8 cellular contexts compared by ENCODE assay signal in the genomic region with DNA sequence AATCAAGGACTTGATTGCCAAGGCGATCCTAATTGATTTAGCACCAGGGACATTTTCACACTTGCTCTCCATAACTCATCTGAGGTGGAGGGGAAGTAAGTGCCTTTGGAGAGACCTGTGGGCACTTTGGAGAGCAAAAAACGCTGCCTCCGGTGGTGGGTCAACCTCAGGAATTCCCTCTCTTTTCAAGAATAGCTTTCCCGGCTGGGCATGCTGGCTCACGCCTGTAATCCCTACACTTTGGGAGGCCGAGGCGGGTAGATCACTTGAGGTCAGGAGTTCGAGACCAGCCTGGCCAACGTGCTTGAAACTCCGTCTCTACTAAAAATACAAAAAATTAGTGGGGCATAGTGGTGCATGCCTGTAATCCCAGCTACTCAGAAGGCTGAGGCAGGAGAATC. TPM values are rescaled to one million over a fixed set of nuclear protein-coding genes. Genes with fewer than 3 reads are reported as not detected.
DNase-seq lines count a peak whose midpoint lies in the region; ATAC-seq, FAIRE-seq and TF ChIP-seq lines count a peak whose summit lies in the region.

No MANE protein-coding gene starts in this region.

- intact Hi-C loops in GM12878 (cut with micrococcal nuclease; ENCODE audit: unreplicated experiment): loop anchor here (5.0 kb wide), 1 partner anchor 560 kb away; the partner anchor contains the start of gene RBM41

- no peak for ATAC-seq in GM12878
- no peak for ATAC-seq in HG02981 (IDR thresholded peaks at IDR 0.05; ENCODE audit: unreplicated experiment)
- no peak for ATAC-seq in GM21825 (IDR thresholded peaks at IDR 0.05; ENCODE audit: unreplicated experiment)

- DNase-seq in AG10803 (ENCODE audit: low read depth): no peak
- peak; percentile 25 for DNase-seq in HT1080 (ENCODE audit: low read depth)
- DNase-seq in GM12878 (ENCODE audit: low read depth, low spot score): no peak
- peak; percentile 62 for DNase-seq in myocyte (ENCODE audit: low read depth)
- no peak for DNase-seq in NCI-H1048 (lab: John Stamatoyannopoulos, UW)
- DNase-seq in T-helper 9 cell: no peak

- SMC1A ChIA-PET in GM12878 (lab: Charles Lee; ENCODE audit: uncharacterized antibody, unreplicated experiment): interaction anchor here (1.2 to 8.6 kb wide), 9 partner anchors 9 to 98 kb away, joined by 3 to 425 read pairs (median 7); partner anchors contain the start of genes NCBP2L and TSC22D3

- TSS peak; percentile 81 for BruUV-seq in GM12878 (replicated peaks; lab: Mats Ljungman, UMichigan)

- TF ChIP-seq RAD21 in GM12878 (IDR thresholded peaks at IDR 0.05; ENCODE audit: insufficient read depth, low read depth, low read length): no peak

- in situ Hi-C loops in GM12878 (cut with MboI): loop anchor here (5.0 kb wide), 1 partner anchor 35 kb away; no protein-coding TSS in a partner anchor

- CTCF ChIA-PET in GM12878 (lab: Yijun Ruan, JAX): interaction anchor here (1.4 to 7.7 kb wide), 6 partner anchors 10 to 99 kb away, joined by 3 to 273 read pairs (median 12); partner anchors contain the start of genes NCBP2L and TSC22D3

- no peaks in the 10 kb centered on the region for H3K36me3 ChIP-seq in GM12878 (ENCODE audit: control insufficient read depth in 2 of 2, insufficient read depth in 2 of 2, low read length in 1 of 2)

- peaks cover 22% of the 10 kb centered on the region for H3K4me1 ChIP-seq in GM12878 (ENCODE audit: control insufficient read depth, insufficient read depth, low read length)

- H3K79me2 ChIP-seq in GM12878 (ENCODE audit: control insufficient read depth, insufficient read depth, low read length): peaks cover 4% of the 10 kb centered on the region

- H3K4me3 ChIP-seq in AG10803 (ENCODE audit: low read length): peak overlapping the region; percentile 67; the same call in 1 of the 2 replicates
- H3K4me3 ChIP-seq in GM12878: no peak overlapping the region; the same call in 1 of the 2 replicates

- no peak for TF ChIP-seq EP300 in GM12878 (IDR thresholded peaks at IDR 0.05; ENCODE audit: borderline replicate concordance in 1 of 2, control insufficient read depth in 1 of 2, low read depth in 2 of 2, low read length in 2 of 2)

- H4K20me1 ChIP-seq in GM12878 (ENCODE audit: control insufficient read depth, insufficient read depth): no peaks in the 10 kb centered on the region

- RAD21 ChIA-PET in GM12878 (lab: Charles Lee; ENCODE audit: unreplicated experiment): interaction anchor here (1.0 to 11.2 kb wide), 6 partner anchors 9 to 98 kb away, joined by 3 to 444 read pairs (median 17); partner anchors contain the start of gene TSC22D3

- peak overlapping the region; percentile 69 for H3K4me2 ChIP-seq in GM12878 (ENCODE audit: control insufficient read depth, insufficient read depth)

- H3K27me3 ChIP-seq in GM12878 (replicated peaks in 1 of 2; ENCODE audit: control insufficient read depth in 2 of 2, insufficient read depth in 2 of 2, low read length in 1 of 2): no peaks in the 10 kb centered on the region; a peak in 1 of 4 replicates

- peak overlapping the region; percentile 57 for H3K27ac ChIP-seq in GM12878 (ENCODE audit: control insufficient read depth, insufficient read depth)

- WGBS in GM12878 (ENCODE audit: insufficient coverage, insufficient replicate concordance, low lambda C conversion rate, missing lambda C conversion rate): 51% methylated on average over 10 of the region's 10 CpGs

- POLR2A ChIA-PET in GM12878 (lab: Charles Lee): interaction anchor here (1.0 to 10.5 kb wide), 4 partner anchors 9 to 91 kb away, joined by 3 to 287 read pairs (median 8); no protein-coding TSS in a partner anchor

- no peak overlapping the region for H2AFZ ChIP-seq in GM12878 (ENCODE audit: control insufficient read depth, low read depth, low read length)

- no peak for FAIRE-seq in GM12878 (lab: Jason Lieb, UNC)

- H3K9ac ChIP-seq in GM12878 (ENCODE audit: control insufficient read depth, insufficient read depth, low read length): peak overlapping the region; percentile 2; the same call in 1 of the 2 replicates

- TF ChIP-seq POLR2A in GM12878 (IDR thresholded peaks at IDR 0.05; ENCODE audit: low read depth, low read length): no peak

- TF ChIP-seq CTCF in AG10803 (conservative IDR thresholded peaks at IDR 0.05; ENCODE audit: low read length) (no peak), GM12878 (IDR thresholded peaks at IDR 0.05 in 2 of 3, conservative IDR thresholded peaks at IDR 0.05 in 1 of 3; ENCODE audit: control insufficient read depth in 2 of 3, extremely low read depth in 1 of 3, insufficient read depth in 1 of 3, low read depth in 3 of 3, low read length in 3 of 3) (no peak)

- H3K9me3 ChIP-seq in GM12878 (replicated peaks; ENCODE audit: control insufficient read depth, insufficient read depth, low read length): no peaks in the 10 kb centered on the region

TF ChIP-seq in GM12878, 131 proteins besides CTCF, POLR2A, EP300 and RAD21:
- TF ChIP-seq HCFC1 (IDR thresholded peaks at IDR 0.05; ENCODE audit: low read length): no peak
- TF ChIP-seq ZNF217 (IDR thresholded peaks at IDR 0.05): no peak
- no peak for TF ChIP-seq NFIC (IDR thresholded peaks at IDR 0.05; ENCODE audit: low read depth, low read length)
- TF ChIP-seq CHD2 (IDR thresholded peaks at IDR 0.05; ENCODE audit: borderline replicate concordance, low read depth, low read length): no peak
- no peak for TF ChIP-seq SMAD1 (IDR thresholded peaks at IDR 0.05; ENCODE audit: low read depth, partially characterized antibody)
- TF ChIP-seq, protein P1, sequence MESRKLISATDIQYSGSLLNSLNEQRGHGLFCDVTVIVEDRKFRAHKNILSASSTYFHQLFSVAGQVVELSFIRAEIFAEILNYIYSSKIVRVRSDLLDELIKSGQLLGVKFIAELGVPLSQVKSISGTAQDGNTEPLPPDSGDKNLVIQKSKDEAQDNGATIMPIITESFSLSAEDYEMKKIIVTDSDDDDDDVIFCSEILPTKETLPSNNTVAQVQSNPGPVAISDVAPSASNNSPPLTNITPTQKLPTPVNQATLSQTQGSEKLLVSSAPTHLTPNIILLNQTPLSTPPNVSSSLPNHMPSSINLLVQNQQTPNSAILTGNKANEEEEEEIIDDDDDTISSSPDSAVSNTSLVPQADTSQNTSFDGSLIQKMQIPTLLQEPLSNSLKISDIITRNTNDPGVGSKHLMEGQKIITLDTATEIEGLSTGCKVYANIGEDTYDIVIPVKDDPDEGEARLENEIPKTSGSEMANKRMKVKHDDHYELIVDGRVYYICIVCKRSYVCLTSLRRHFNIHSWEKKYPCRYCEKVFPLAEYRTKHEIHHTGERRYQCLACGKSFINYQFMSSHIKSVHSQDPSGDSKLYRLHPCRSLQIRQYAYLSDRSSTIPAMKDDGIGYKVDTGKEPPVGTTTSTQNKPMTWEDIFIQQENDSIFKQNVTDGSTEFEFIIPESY (IDR thresholded peaks at IDR 0.05): no peak
- no peak for TF ChIP-seq SUPT20H (IDR thresholded peaks at IDR 0.05; ENCODE audit: borderline replicate concordance, control insufficient read depth, low read depth, low read length)
- TF ChIP-seq IRF5 (IDR thresholded peaks at IDR 0.05; ENCODE audit: borderline replicate concordance): no peak
- no peak for TF ChIP-seq CREM (IDR thresholded peaks at IDR 0.05; ENCODE audit: low read depth)
- TF ChIP-seq ZNF207 (IDR thresholded peaks at IDR 0.05; ENCODE audit: borderline replicate concordance): no peak
- TF ChIP-seq GATAD2B (conservative IDR thresholded peaks at IDR 0.05; ENCODE audit: low read depth): no peak

RNA-seq across cellular contexts. Expression of gene PRPS1, which starts 49.2 kb away (rescaled TPM):
- total RNA-seq in HT1080 (2014; rRNA removed; shearing (Covaris generic)): 39.6 and 55.5 TPM in 2 replicates
- polyA plus RNA-seq in HT1080 (2015; cell fraction: cytosol; rRNA removed): 55.6 and 56.7 TPM in 2 replicates
- 38.4 and 40.4 TPM in 2 replicates for polyA plus RNA-seq in HT1080 (2015; cell fraction: nucleus; rRNA removed)
- 11.5 and 12.7 TPM in 2 replicates for total RNA-seq in GM12878 (2013; cell fraction: nucleolus; rRNA removed)
- total RNA-seq in GM12878 (2014; rRNA removed): 26.5 and 28.1 TPM in 2 replicates
- 44.6 and 44.8 TPM in 2 replicates for total RNA-seq in GM12878 (2014; rRNA removed; fragmentation: Illumina TruSeq; extraction: Trizol)
- total RNA-seq in GM12878 (2021): 57.3 and 65.8 TPM in 2 replicates
- polyA plus RNA-seq in GM12878 (2011; ENCODE audit: low read depth): 40.2 TPM
- 86.5 and 105 TPM in 2 replicates for polyA plus RNA-seq in GM12878 (2011; rRNA removed)
- 54.5 and 55.8 TPM in 2 replicates for polyA plus RNA-seq in GM12878 (2011; cell fraction: cytosol; rRNA removed)
- 22.0 and 28.3 TPM in 2 replicates for polyA plus RNA-seq in GM12878 (2011; cell fraction: nucleus; rRNA removed)
- 35.3 and 36.1 TPM in 2 replicates for polyA plus RNA-seq in GM12878 (2012)
- polyA plus RNA-seq in GM12878 (2014; fragmentation: Illumina TruSeq; extraction: Trizol): 71.2 and 77.5 TPM in 2 replicates
- polyA plus RNA-seq in GM12878 (2014; fragmentation: Nextera tagmentation; extraction: Ambion mirVana): 10 to 100 TPM; 31.2 to 31.5 TPM
- 54.5 and 64.8 TPM in 2 replicates for polyA plus RNA-seq in GM12878 (2014; rRNA removed)
- 10 to 100 TPM; 76.1 to 77.0 TPM for polyA plus RNA-seq in GM12878 (2016; fragmentation: Nextera tagmentation; extraction: Ambion mirVana)
- polyA minus RNA-seq in GM12878 (2011; rRNA and poly(A)+ RNA removed): 49.0 and 87.7 TPM in 2 replicates
- polyA minus RNA-seq in GM12878 (2011; cell fraction: cytosol; rRNA and poly(A)+ RNA removed): 17.2 and 22.5 TPM in 2 replicates
- polyA minus RNA-seq in GM12878 (2011; cell fraction: nucleus; rRNA and poly(A)+ RNA removed): 6.4 and 10.3 TPM in 2 replicates
- total RNA-seq in myocyte: 51.6 and 58.5 TPM in 2 replicates
- polyA plus RNA-seq in myocyte (2012): 69.0 TPM

Comparison
In these comparisons a context has a peak if more than half of its experiments do, and no peak if none do; other contexts are left out.
1. DNase-seq: peak in HT1080 (single experiment) and myocyte (single experiment); none in AG10803 (single experiment), GM12878 (single experiment), NCI-H1048 (single experiment) and T-helper 9 cell (single experiment).